Comparison of ENCODE assay signal across 8 cellular contexts in genomic region chr17:7862692-7863437, GRCh38. TPM values are rescaled to one million over a fixed set of nuclear protein-coding genes. Genes with fewer than 3 reads are reported as not detected.
DNase-seq lines count a peak whose midpoint lies in the region; ATAC-seq and TF ChIP-seq lines count a peak whose summit lies in the region.

No MANE protein-coding gene starts in this region.

- no peaks in the 10 kb centered on the region for H3K27me3 ChIP-seq in WERI-Rb-1 (ENCODE audit: insufficient read depth, low read depth, severe bottlenecking)
- H3K27me3 ChIP-seq in fibroblast of lung (ENCODE audit: control insufficient read depth, insufficient read depth, low read length) = no peaks in the 10 kb centered on the region
- H3K27me3 ChIP-seq in parathyroid adenoma (ENCODE audit: control insufficient read depth, insufficient read depth, low read length) = no peaks in the 10 kb centered on the region

- no peaks in the 10 kb centered on the region for H3K9me3 ChIP-seq in WERI-Rb-1 (ENCODE audit: severe bottlenecking)
- H3K9me3 ChIP-seq in fibroblast of lung (ENCODE audit: control insufficient read depth, insufficient read depth, low read depth, low read length) = no peaks in the 10 kb centered on the region
- no peaks in the 10 kb centered on the region for H3K9me3 ChIP-seq in parathyroid adenoma (ENCODE audit: control insufficient read depth, low read length)

- H2AFZ ChIP-seq in fibroblast of lung (ENCODE audit: low read length) = no peak overlapping the region
- H2AFZ ChIP-seq in parathyroid adenoma = no peak overlapping the region

- DNase-seq in NCI-H510A treated with DMSO at 0.1 percent for 48 hours (lab: John Stamatoyannopoulos, UW) (peak; percentile 54), NCI-H510A (lab: John Stamatoyannopoulos, UW) (no peak), WERI-Rb-1 (peak; percentile 53), fibroblast of lung (ENCODE audit: low read depth in 2 of 2) (peak; percentile 39 to 63)

- H3K27ac ChIP-seq in WERI-Rb-1 (no peak overlapping the region), fibroblast of lung (ENCODE audit: insufficient read depth, low read length) (no peak overlapping the region), parathyroid adenoma (no peak overlapping the region)

- no peak overlapping the region for H3K4me3 ChIP-seq in WERI-Rb-1 (ENCODE audit: low read depth, low read length)
- H3K4me3 ChIP-seq in fibroblast of lung (replicated peaks in 1 of 4; ENCODE audit: control extremely low read depth in 1 of 4, insufficient read depth in 1 of 4, low read depth in 3 of 4, low read length in 4 of 4) = no peak overlapping the region
- no peak overlapping the region for H3K4me3 ChIP-seq in parathyroid adenoma (ENCODE audit: low read depth, low read length)

- H3K79me2 ChIP-seq in fibroblast of lung (ENCODE audit: control insufficient read depth, insufficient read depth, low read length) = peaks cover 9% of the 10 kb centered on the region
- peaks cover 13% of the 10 kb centered on the region for H3K79me2 ChIP-seq in parathyroid adenoma

- H3K4me1 ChIP-seq in fibroblast of lung (ENCODE audit: control insufficient read depth, extremely low read depth, insufficient read depth, low read length) = peaks cover 8% of the 10 kb centered on the region
- H3K4me1 ChIP-seq in parathyroid adenoma = peaks cover 5% of the 10 kb centered on the region

- TF ChIP-seq CTCF in LNCAP (IDR thresholded peaks at IDR 0.05) (peak; percentile 80), WERI-Rb-1 (IDR thresholded peaks at IDR 0.05; ENCODE audit: low read depth, low read length) (peak; percentile 56), fibroblast of lung (conservative IDR thresholded peaks at IDR 0.05 in 1 of 2, IDR thresholded peaks at IDR 0.05 in 1 of 2; ENCODE audit: low read depth in 1 of 2, low read length in 2 of 2) (peak; percentile 64 to 73), parathyroid adenoma (IDR thresholded peaks at IDR 0.05) (peak; percentile 93)

- no peak for ATAC-seq in GM19467 (IDR thresholded peaks at IDR 0.05; ENCODE audit: unreplicated experiment)
- ATAC-seq in HG02840 (IDR thresholded peaks at IDR 0.05; ENCODE audit: low FRiP score, unreplicated experiment) = no peak

- H3K9ac ChIP-seq in fibroblast of lung (ENCODE audit: insufficient read depth, low read length) (no peak overlapping the region), parathyroid adenoma (no peak overlapping the region)

- H3K36me3 ChIP-seq in WERI-Rb-1 (peaks cover 24% of the 10 kb centered on the region), fibroblast of lung (ENCODE audit: control insufficient read depth, insufficient read depth, low read length) (peaks cover 2% of the 10 kb centered on the region), parathyroid adenoma (ENCODE audit: control insufficient read depth, insufficient read depth, low read length) (no peaks in the 10 kb centered on the region)

- H3K4me2 ChIP-seq in fibroblast of lung (ENCODE audit: extremely low read depth, insufficient read depth, low read length) (no peak overlapping the region), parathyroid adenoma (ENCODE audit: low read length) (no peak overlapping the region)

- H4K20me1 ChIP-seq in fibroblast of lung (ENCODE audit: control insufficient read depth, extremely low read depth, insufficient read depth, low read length) = no peaks in the 10 kb centered on the region

RNA-seq across cellular contexts. Expression of gene CYB5D1, which starts 5.1 kb away (rescaled TPM):
- 6.9 and 7.4 TPM in 2 replicates for total RNA-seq in fibroblast of lung
- polyA plus RNA-seq in fibroblast of lung = 6.8 and 8.7 TPM in 2 replicates
- polyA plus RNA-seq in fibroblast of lung (2012) = 6.5 and 7.3 TPM in 2 replicates
- polyA minus RNA-seq in fibroblast of lung (ENCODE audit: low replicate concordance) = 11.5 and 14.4 TPM in 2 replicates

RNA-seq across cellular contexts. Expression of gene NAA38, which starts 5.5 kb away (rescaled TPM):
- total RNA-seq in fibroblast of lung = 41.6 and 78.9 TPM in 2 replicates
- 31.0 and 40.7 TPM in 2 replicates for polyA plus RNA-seq in fibroblast of lung
- polyA plus RNA-seq in fibroblast of lung (2012) = 109 and 133 TPM in 2 replicates
- 35.1 and 44.9 TPM in 2 replicates for polyA minus RNA-seq in fibroblast of lung (ENCODE audit: low replicate concordance)

RNA-seq across cellular contexts. Expression of gene TMEM88, which starts 8.0 kb away (rescaled TPM):
- total RNA-seq in fibroblast of lung = 0.17 TPM in 1 of 2 replicates, not detected in the other
- polyA plus RNA-seq in fibroblast of lung = 0.07 TPM in 1 of 2 replicates, not detected in the other
- polyA plus RNA-seq in fibroblast of lung (2012) = 0.21 and 0.41 TPM in 2 replicates
- 0.51 TPM in 1 of 2 replicates, not detected in the other for polyA minus RNA-seq in fibroblast of lung (ENCODE audit: low replicate concordance)

RNA-seq across cellular contexts. Expression of gene CHD3, which starts 25.7 kb away (rescaled TPM):
- 144 and 165 TPM in 2 replicates for total RNA-seq in fibroblast of lung
- 23.6 and 23.8 TPM in 2 replicates for polyA plus RNA-seq in fibroblast of lung
- 59.8 and 78.0 TPM in 2 replicates for polyA plus RNA-seq in fibroblast of lung (2012)
- polyA minus RNA-seq in fibroblast of lung (ENCODE audit: low replicate concordance) = 96.6 and 206 TPM in 2 replicates

RNA-seq across cellular contexts. Expression of gene KDM6B, which starts 28.8 kb away (rescaled TPM):
- total RNA-seq in fibroblast of lung = 9.4 and 12.3 TPM in 2 replicates
- polyA plus RNA-seq in fibroblast of lung = 0.68 and 1.1 TPM in 2 replicates
- 3.8 and 4.6 TPM in 2 replicates for polyA plus RNA-seq in fibroblast of lung (2012)
- polyA minus RNA-seq in fibroblast of lung (ENCODE audit: low replicate concordance) = 7.9 and 9.3 TPM in 2 replicates
